In genomic region chr11:95717314-95717713, GRCh38 we compare ENCODE assay signal across 25 cellular contexts.
DNase-seq lines count a peak whose midpoint lies in the region; ATAC-seq, FAIRE-seq and TF ChIP-seq lines count a peak whose summit lies in the region.
"Had no signal": no experiment of that assay in that cellular context is flagged by ENCODE, and none has a peak within 500 bp of the region (broad histone marks: within the 10 kb centered on the region; RNA-seq: fewer than 3 reads in every experiment).

No MANE protein-coding gene starts in this region.

- DNase-seq in K562 (ENCODE audit: extremely low read depth in 1 of 4, low spot score in 3 of 4): peak in 1 of 4 experiments; percentile 43
- no peak for DNase-seq in spleen
- no peak for DNase-seq in suprapubic skin (ENCODE audit: low spot score in 2 of 2)
- no peak for DNase-seq in upper lobe of right lung
- DNase-seq: C1 segment of cervical spinal cord; Caco-2; CD8-positive, alpha-beta T cell; EL; GDM1; GOT3; HFFc6; MM.1S; NCI-H1048; NCI-H1417; NCI-H1694; NCI-H2029 treated with DMSO at 0.1 percent for 48 hours; NCI-H526 treated with DMSO at 0.1 percent for 48 hours; Peyer's patch; SHP77 treated with DMSO at 0.1 percent for 48 hours had no signal

- peak overlapping the region; percentile 44; the same call in 1 of the 2 replicates for H2AFZ ChIP-seq in K562 (ENCODE audit: low read depth, low read length)

- H3K9me1 ChIP-seq in K562 (ENCODE audit: control insufficient read depth, insufficient read depth, low read length): no peaks in the 10 kb centered on the region

- H3K9me3 Mint-ChIP-seq in IgD-negative memory B cell: peaks cover 0 to 6% (median 0%) of the 10 kb centered on the region in 3 donors
- H3K9me3 Mint-ChIP-seq: CD8-positive, alpha-beta T cell; HFFc6 had no signal

- peaks cover 72% of the 10 kb centered on the region for H3K4me1 ChIP-seq in BLaER1
- H3K4me1 ChIP-seq in K562 (replicated peaks in 1 of 2; ENCODE audit: control insufficient read depth in 2 of 2, insufficient read depth in 2 of 2, low read length in 2 of 2): peaks cover 0 to 7% of the 10 kb centered on the region in 2 experiments; a peak in 2 of 5 replicates
- H3K4me1 ChIP-seq in spleen: peaks cover 0 to 59% (median 28%) of the 10 kb centered on the region in 6 donors
- H3K4me1 ChIP-seq in suprapubic skin: no peaks in the 10 kb centered on the region
- H3K4me1 ChIP-seq in upper lobe of right lung: no peaks in the 10 kb centered on the region
- H3K4me1 ChIP-seq: Caco-2, HAP-1 had no signal

- TF ChIP-seq EP300 in K562 (IDR thresholded peaks at IDR 0.05; ENCODE audit: low read length) (peak; percentile 37; the same call in 1 of the 2 replicates), suprapubic skin (IDR thresholded peaks at IDR 0.05) (no peak)

- H3K27me3 Mint-ChIP-seq in IgD-negative memory B cell: no peaks in the 10 kb centered on the region

- FAIRE-seq in K562 (lab: Jason Lieb, UNC): no peak
- FAIRE-seq: GM12891 had no signal

- H3K4me3 ChIP-seq in BLaER1 (no peak overlapping the region), K562 (no peak overlapping the region), spleen (no peak overlapping the region), suprapubic skin (no peak overlapping the region), upper lobe of right lung (no peak overlapping the region)
- H3K4me3 ChIP-seq: HAP-1, Peyer's patch had no signal

- H3K4me2 ChIP-seq in BLaER1: peak overlapping the region; percentile 77
- no peak overlapping the region for H3K4me2 ChIP-seq in K562 (ENCODE audit: insufficient read depth, low read length)

- H3K27ac ChIP-seq in BLaER1 (peak overlapping the region; percentile 98), K562 (ENCODE audit: extremely low read depth, low read depth, low read length) (no peak overlapping the region), spleen (peak overlapping the region in 7 of 8 donors; percentile 58 to 91 (median 77)), suprapubic skin (no peak overlapping the region), upper lobe of right lung (no peak overlapping the region)
- H3K27ac ChIP-seq: HL-60 had no signal

- no peaks in the 10 kb centered on the region for H3K9me3 ChIP-seq in BLaER1
- H3K9me3 ChIP-seq in K562 (replicated peaks; ENCODE audit: control insufficient read depth, insufficient read depth, low read depth, low read length): no peaks in the 10 kb centered on the region
- H3K9me3 ChIP-seq in spleen: peaks cover 0 to 5% (median 0%) of the 10 kb centered on the region in 8 donors
- H3K9me3 ChIP-seq in suprapubic skin: no peaks in the 10 kb centered on the region
- H3K9me3 ChIP-seq in upper lobe of right lung: no peaks in the 10 kb centered on the region
- H3K9me3 ChIP-seq: Caco-2, HAP-1, Peyer's patch had no signal

- no peaks in the 10 kb centered on the region for H3K27me3 ChIP-seq in BLaER1
- no peaks in the 10 kb centered on the region for H3K27me3 ChIP-seq in K562 (ENCODE audit: control insufficient read depth in 2 of 2, insufficient read depth in 2 of 2, low read length in 2 of 2)
- H3K27me3 ChIP-seq in spleen (replicated peaks in 1 of 7): no peaks in the 10 kb centered on the region
- H3K27me3 ChIP-seq in suprapubic skin: no peaks in the 10 kb centered on the region
- no peaks in the 10 kb centered on the region for H3K27me3 ChIP-seq in upper lobe of right lung
- H3K27me3 ChIP-seq: Peyer's patch had no signal

- H3K4me3 Mint-ChIP-seq in IgD-negative memory B cell: peak overlapping the region in 1 of 4 donors; percentile 20
- H3K4me3 Mint-ChIP-seq: CD8-positive, alpha-beta T cell; HFFc6 had no signal

- intact Hi-C loops in K562 (cut with micrococcal nuclease) (no loop called here), spleen (cut with DNase I; ENCODE audit: low total_unique reads) (no loop called here), upper lobe of right lung (cut with DNase I) (no loop called here)

- no TSS peak for BruUV-seq in K562 (replicated peaks; lab: Mats Ljungman, UMichigan)

- H3K9ac ChIP-seq in BLaER1 (peak overlapping the region; percentile 84), K562 (ENCODE audit: insufficient read depth in 1 of 2, low read depth in 2 of 2, low read length in 2 of 2) (no peak overlapping the region)

- no peak for TF ChIP-seq RAD21 in K562 (CRISPR knock-in tag; conservative IDR thresholded peaks at IDR 0.05 in 1 of 2, IDR thresholded peaks at IDR 0.05 in 1 of 2)

- H3K36me3 Mint-ChIP-seq in IgD-negative memory B cell: no peaks in the 10 kb centered on the region
- H3K36me3 Mint-ChIP-seq: CD8-positive, alpha-beta T cell had no signal

- TF ChIP-seq CTCF in K562 (IDR thresholded peaks at IDR 0.05 in 2 of 3, conservative IDR thresholded peaks at IDR 0.05 in 1 of 3; ENCODE audit: insufficient read depth in 2 of 3, low read depth in 1 of 3, low read length in 3 of 3) (no peak), spleen (IDR thresholded peaks at IDR 0.05 in 8 of 11, conservative IDR thresholded peaks at IDR 0.05 in 3 of 11) (no peak), suprapubic skin (IDR thresholded peaks at IDR 0.05) (no peak), upper lobe of right lung (IDR thresholded peaks at IDR 0.05) (no peak)

- in situ Hi-C loops in K562 (cut with MboI): no loop called here

- peaks cover 16 to 59% (median 34%) of the 10 kb centered on the region in 3 donors for H3K4me1 Mint-ChIP-seq in IgD-negative memory B cell

- CTCF ChIA-PET in K562 (lab: Yijun Ruan, JAX; ENCODE audit: low intra/inter-chr PET ratio): no interaction called here

- no peaks in the 10 kb centered on the region for H3K79me2 ChIP-seq in K562 (ENCODE audit: control insufficient read depth, insufficient read depth, low read length)

- H4K20me1 ChIP-seq in BLaER1 (no peaks in the 10 kb centered on the region), K562 (replicated peaks; ENCODE audit: control insufficient read depth, insufficient read depth, low read length) (no peaks in the 10 kb centered on the region)

- H3K27ac Mint-ChIP-seq in IgD-negative memory B cell: peak overlapping the region; percentile 61 to 87 (median 86)
- H3K27ac Mint-ChIP-seq: CD8-positive, alpha-beta T cell; HFFc6 had no signal

- WGBS in K562 (ENCODE audit: insufficient coverage, low coverage, missing lambda C conversion rate): 12% methylated on average over 1 of the region's 1 CpG
- WGBS in spleen, 5 donors: 0 to 97% (median 53%) methylated on average over 1 of the region's 1 CpG
- WGBS in suprapubic skin: 38% methylated on average over 1 of the region's 1 CpG

- POLR2A ChIA-PET in K562 (lab: Yijun Ruan, JAX): interaction anchor here (0.6 kb wide), 1 partner anchor 1168 kb away, joined by 3 read pairs; no protein-coding TSS in a partner anchor

- H3K36me3 ChIP-seq in BLaER1 (no peaks in the 10 kb centered on the region), K562 (ENCODE audit: control insufficient read depth, insufficient read depth, low read length) (no peaks in the 10 kb centered on the region), spleen (no peaks in the 10 kb centered on the region), suprapubic skin (no peaks in the 10 kb centered on the region), upper lobe of right lung (no peaks in the 10 kb centered on the region)
- H3K36me3 ChIP-seq: HAP-1, Peyer's patch had no signal

- TF ChIP-seq POLR2A in K562 (conservative IDR thresholded peaks at IDR 0.05) (no peak), spleen (IDR thresholded peaks at IDR 0.05) (no peak), suprapubic skin (IDR thresholded peaks at IDR 0.05) (no peak)

- ATAC-seq in K562 (peak; percentile 56), HG02970 (IDR thresholded peaks at IDR 0.05; ENCODE audit: low FRiP score, unreplicated experiment) (no peak), upper lobe of right lung (no peak)
- ATAC-seq: CD8-positive, alpha-beta T cell had no signal

TF ChIP-seq in K562, 482 proteins besides CTCF, POLR2A, EP300 and RAD21 (continues in another document):
- TF ChIP-seq ARID1B (IDR thresholded peaks at IDR 0.05) (peak; percentile 74), MBD1 (CRISPR knock-in tag; IDR thresholded peaks at IDR 0.05) (no peak), CBFA2T3 (IDR thresholded peaks at IDR 0.05) (peak; percentile 85), POLR2G (IDR thresholded peaks at IDR 0.05; ENCODE audit: low read depth, low read length) (no peak), SMARCE1 (IDR thresholded peaks at IDR 0.05) (peak; percentile 21; the same call in 1 of the 2 replicates), ZBTB17 (CRISPR knock-in tag; IDR thresholded peaks at IDR 0.05) (no peak), CCNT2 (IDR thresholded peaks at IDR 0.05; ENCODE audit: borderline replicate concordance, extremely low read depth, insufficient read length, low read depth, low read length) (no peak), TEAD4 (IDR thresholded peaks at IDR 0.05; ENCODE audit: low read length) (peak; percentile 63; the same call in 1 of the 2 replicates), TEAD4 (CRISPR knock-in tag; IDR thresholded peaks at IDR 0.05; ENCODE audit: borderline replicate concordance) (no peak), KDM2B (CRISPR knock-in tag; IDR thresholded peaks at IDR 0.05) (no peak), ETS2 (tag; IDR thresholded peaks at IDR 0.05; ENCODE audit: borderline replicate concordance, poor library complexity, severe bottlenecking) (no peak), NFIC (IDR thresholded peaks at IDR 0.05) (0 out of 2 replicates have a peak, but pooled peaks have one; percentile 26), ZNF239 (CRISPR knock-in tag; IDR thresholded peaks at IDR 0.05) (no peak)

Comparison
In these comparisons a context has a peak if more than half of its experiments do, and no peak if none do; other contexts are left out.
1. H3K27ac ChIP-seq: peak in BLaER1 (single experiment) and spleen (7 of 8); none in K562 (single experiment), suprapubic skin (single experiment) and upper lobe of right lung (single experiment).